ENCODE assay signal across 8 cellular contexts in the genomic region with DNA sequence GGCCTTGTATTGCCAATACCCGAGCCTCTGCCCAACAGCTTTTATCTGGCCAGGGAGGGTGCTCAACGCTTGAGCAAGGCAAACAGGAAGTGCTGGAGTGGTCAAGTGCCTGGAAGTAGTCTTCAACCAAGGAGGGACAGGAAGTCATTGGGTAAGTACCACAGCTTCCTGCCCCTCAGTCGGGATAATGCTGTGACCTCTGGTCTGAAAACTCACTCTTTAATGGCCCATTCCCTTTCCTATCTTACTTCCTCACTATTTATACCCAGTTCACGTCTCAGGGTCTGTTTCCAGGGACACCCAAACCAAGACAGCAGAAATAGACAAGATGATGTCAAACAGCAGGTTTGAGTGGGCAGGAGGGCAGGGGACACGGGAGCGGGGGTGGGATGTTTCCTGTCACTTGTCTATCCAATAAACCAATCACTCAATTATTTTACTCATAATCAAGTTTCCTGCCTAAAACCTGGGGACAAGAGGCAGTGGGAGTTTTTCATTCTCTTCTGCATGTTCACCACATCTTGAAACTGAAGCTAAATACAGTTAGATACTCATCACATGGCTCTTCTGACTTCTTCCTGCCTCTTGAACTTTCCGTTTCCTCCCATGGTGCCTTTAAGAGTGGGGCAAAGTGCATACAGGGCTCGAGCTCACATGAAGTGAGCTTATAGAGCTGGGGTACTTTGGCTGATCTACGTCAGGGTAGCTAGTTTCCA.
DNase-seq lines count a peak whose midpoint lies in the region; ATAC-seq and TF ChIP-seq lines count a peak whose summit lies in the region.

No MANE protein-coding gene starts in this region.

- H3K4me3 ChIP-seq in fibroblast of pulmonary artery (replicated peaks; ENCODE audit: low read depth, low read length) = no peak overlapping the region

- peaks cover 10% of the 10 kb centered on the region for H3K36me3 Mint-ChIP-seq in T-helper 2 cell treated with Interferon-gamma antibody and Interleukin-4, amounts not matched to agents 5 μg/mL and 100 μg/mL, for 36 hours (ENCODE audit: low read depth)

- peaks cover 25% of the 10 kb centered on the region for H3K4me1 Mint-ChIP-seq in T-helper 2 cell treated with Interferon-gamma antibody and Interleukin-4, amounts not matched to agents 5 μg/mL and 100 μg/mL, for 36 hours (ENCODE audit: low read depth)

- no peak for TF ChIP-seq CTCF in fibroblast of pulmonary artery (IDR thresholded peaks at IDR 0.05; ENCODE audit: low read length, missing control alignments)

- ATAC-seq in GM18519 (IDR thresholded peaks at IDR 0.05; ENCODE audit: low FRiP score, unreplicated experiment) (peak; percentile 75), HG02981 (IDR thresholded peaks at IDR 0.05; ENCODE audit: unreplicated experiment) (peak; percentile 67), GM18520 (IDR thresholded peaks at IDR 0.05; ENCODE audit: unreplicated experiment) (no peak)

- H3K27me3 Mint-ChIP-seq in T-helper 2 cell treated with Interferon-gamma antibody and Interleukin-4, amounts not matched to agents 5 μg/mL and 100 μg/mL, for 36 hours (ENCODE audit: low read depth) = no peaks in the 10 kb centered on the region

- peak overlapping the region; percentile 95 for H3K27ac Mint-ChIP-seq in T-helper 2 cell treated with Interferon-gamma antibody and Interleukin-4, amounts not matched to agents 5 μg/mL and 100 μg/mL, for 36 hours

- peak; percentile 83 for DNase-seq in T-helper 2 cell treated with Interferon-gamma antibody and Interleukin-4, amounts not matched to agents 5 μg/mL and 100 μg/mL, for 36 hours (ENCODE audit: low spot score)
- DNase-seq in fibroblast of pulmonary artery (ENCODE audit: low read depth) (peak; percentile 12), cerebellum (ENCODE audit: low spot score) (no peak), NCI-H128 (lab: John Stamatoyannopoulos, UW; ENCODE audit: unreplicated experiment) (no peak)
- DNase-seq in stimulated activated CD4-positive, alpha-beta T cell treated with anti-CD3 and anti-CD28 coated beads, Interleukin-2, amount 100 ng/mL, for 4 hours (ENCODE audit: low read depth) = peak; percentile 63

- peaks cover 6% of the 10 kb centered on the region for H3K9me3 Mint-ChIP-seq in T-helper 2 cell treated with Interferon-gamma antibody and Interleukin-4, amounts not matched to agents 5 μg/mL and 100 μg/mL, for 36 hours

- peak overlapping the region; percentile 66 for H3K4me3 Mint-ChIP-seq in T-helper 2 cell treated with Interferon-gamma antibody and Interleukin-4, amounts not matched to agents 5 μg/mL and 100 μg/mL, for 36 hours

Comparison
In these comparisons a context has a peak if more than half of its experiments do, and no peak if none do; other contexts are left out.
1. DNase-seq: peak in T-helper 2 cell treated with Interferon-gamma antibody and Interleukin-4, amounts not matched to agents 5 μg/mL and 100 μg/mL, for 36 hours (single experiment), fibroblast of pulmonary artery (single experiment) and stimulated activated CD4-positive, alpha-beta T cell treated with anti-CD3 and anti-CD28 coated beads, Interleukin-2, amount 100 ng/mL, for 4 hours (single experiment); none in cerebellum (single experiment) and NCI-H128 (single experiment).